ENCODE assay signal across 16 cellular contexts in genomic region chrX:9622128-9622527, GRCh38.
"Had no signal": no experiment of that assay in that cellular context is flagged by ENCODE, and none has a peak within 500 bp of the region (broad histone marks: within the 10 kb centered on the region; RNA-seq: fewer than 3 reads in every experiment).

No MANE protein-coding gene starts in this region.

- H3K27ac Mint-ChIP-seq: memory B cell; stimulated activated memory B cell treated with anti-CD40 and anti-IgM and Interleukin-4, amounts not matched to agents 10 μg/mL and 1 μg/mL and 100 μg/mL, for 72 hours had no signal

- H3K27me3 Mint-ChIP-seq: memory B cell; naive thymus-derived CD4-positive, alpha-beta T cell; stimulated activated memory B cell treated with anti-CD40 and anti-IgM and Interleukin-4, amounts not matched to agents 10 μg/mL and 1 μg/mL and 100 μg/mL, for 72 hours had no signal

- DNase-seq: aorta; cerebellar nuclear complex; effector CD8-positive, alpha-beta T cell; foreskin fibroblast; hippocampal formation; kidney; left lung; mucosa of descending colon; naive thymus-derived CD4-positive, alpha-beta T cell; Right ventricle myocardium superior; sigmoid colon; spleen; T-helper 9 cell; transverse colon had no signal

- H3K9me3 Mint-ChIP-seq: memory B cell; naive thymus-derived CD4-positive, alpha-beta T cell; stimulated activated memory B cell treated with anti-CD40 and anti-IgM and Interleukin-4, amounts not matched to agents 10 μg/mL and 1 μg/mL and 100 μg/mL, for 72 hours had no signal

- ATAC-seq: left lung; mucosa of descending colon; naive thymus-derived CD4-positive, alpha-beta T cell; stimulated activated memory B cell treated with anti-CD40 and anti-IgM and Interleukin-4, amounts not matched to agents 10 μg/mL and 1 μg/mL and 100 μg/mL, for 72 hours had no signal

- H3K4me3 Mint-ChIP-seq: memory B cell; stimulated activated memory B cell treated with anti-CD40 and anti-IgM and Interleukin-4, amounts not matched to agents 10 μg/mL and 1 μg/mL and 100 μg/mL, for 72 hours had no signal
